Comparison of ENCODE assay signal across 8 cellular contexts in genomic region chr10:104809288-104810090, GRCh38.
DNase-seq lines count a peak whose midpoint lies in the region; ATAC-seq, FAIRE-seq and TF ChIP-seq lines count a peak whose summit lies in the region.

No MANE protein-coding gene starts in this region.

- no peaks in the 10 kb centered on the region for H3K4me1 Mint-ChIP-seq in activated CD4-positive, alpha-beta T cell treated with anti-CD3 and anti-CD28 coated beads, Interleukin-2, amount 10 ng/mL, durations not matched to agents 24 days and 14 days

- H3K9me3 ChIP-seq in HepG2 (ENCODE audit: low read length) (no peaks in the 10 kb centered on the region), right lobe of liver (no peaks in the 10 kb centered on the region), RWPE2 (ENCODE audit: severe bottlenecking) (no peaks in the 10 kb centered on the region)

- FAIRE-seq in HepG2 (lab: Jason Lieb, UNC): no peak

- H3K4me3 ChIP-seq in HepG2 (replicated peaks in 1 of 3; ENCODE audit: insufficient read depth in 1 of 3, low read depth in 2 of 3, low read length in 3 of 3) (no peak overlapping the region), right lobe of liver (no peak overlapping the region), RWPE2 (ENCODE audit: severe bottlenecking) (no peak overlapping the region)

- H3K36me3 ChIP-seq in HepG2 (replicated peaks in 1 of 2; ENCODE audit: control insufficient read depth in 1 of 2, insufficient read depth in 2 of 2, low read length in 2 of 2): no peaks in the 10 kb centered on the region
- no peaks in the 10 kb centered on the region for H3K36me3 ChIP-seq in right lobe of liver
- no peaks in the 10 kb centered on the region for H3K36me3 ChIP-seq in RWPE2 (ENCODE audit: low read depth)

- H3K27me3 ChIP-seq in HepG2 (ENCODE audit: control insufficient read depth in 1 of 2, insufficient read depth in 2 of 2, low read length in 2 of 2) (no peaks in the 10 kb centered on the region; a peak in 1 of 5 replicates), right lobe of liver (no peaks in the 10 kb centered on the region), RWPE2 (ENCODE audit: insufficient read depth, poor library complexity, severe bottlenecking) (no peaks in the 10 kb centered on the region)

- no peaks in the 10 kb centered on the region for H4K20me1 ChIP-seq in HepG2 (ENCODE audit: insufficient read depth, low read length)

- no peak for TF ChIP-seq POLR2A in HepG2 (IDR thresholded peaks at IDR 0.05; ENCODE audit: insufficient read depth in 1 of 2, low read depth in 2 of 2, low read length in 2 of 2)
- TF ChIP-seq POLR2A in right lobe of liver (IDR thresholded peaks at IDR 0.05): no peak

- ATAC-seq in HepG2 (no peak), right lobe of liver (no peak), HG03196 (IDR thresholded peaks at IDR 0.05; ENCODE audit: unreplicated experiment) (peak; percentile 86), RWPE2 (ENCODE audit: low read depth) (peak; percentile 92)

- no peak overlapping the region for H3K4me2 ChIP-seq in HepG2 (ENCODE audit: low read depth, low read length)

- H3K4me1 ChIP-seq in HepG2 (ENCODE audit: insufficient read depth, low read length) (no peaks in the 10 kb centered on the region), right lobe of liver (no peaks in the 10 kb centered on the region), RWPE2 (ENCODE audit: insufficient read depth, poor library complexity, severe bottlenecking) (peaks cover 5% of the 10 kb centered on the region)

- H3K27me3 Mint-ChIP-seq in activated CD4-positive, alpha-beta T cell treated with anti-CD3 and anti-CD28 coated beads, Interleukin-2, amount 10 ng/mL, durations not matched to agents 24 days and 14 days: no peaks in the 10 kb centered on the region

- no peak overlapping the region for H3K4me3 Mint-ChIP-seq in activated CD4-positive, alpha-beta T cell treated with anti-CD3 and anti-CD28 coated beads, Interleukin-2, amount 10 ng/mL, durations not matched to agents 24 days and 14 days

- no peaks in the 10 kb centered on the region for H3K36me3 Mint-ChIP-seq in activated CD4-positive, alpha-beta T cell treated with anti-CD3 and anti-CD28 coated beads, Interleukin-2, amount 10 ng/mL, durations not matched to agents 24 days and 14 days (ENCODE audit: low read depth)

- H3K79me2 ChIP-seq in HepG2 (ENCODE audit: insufficient read depth, low read length): no peaks in the 10 kb centered on the region

- CTCF ChIA-PET in HepG2 (lab: Yijun Ruan, JAX; ENCODE audit: low intra/inter-chr PET ratio, low total read pairs): no interaction called here

- TF ChIP-seq EP300 in HepG2 (IDR thresholded peaks at IDR 0.05; ENCODE audit: low read depth in 2 of 2, low read length in 2 of 2) (no peak), HepG2 (CRISPR knock-in tag; IDR thresholded peaks at IDR 0.05; ENCODE audit: borderline replicate concordance) (no peak)

- peaks cover 4% of the 10 kb centered on the region for H3K9me3 Mint-ChIP-seq in activated CD4-positive, alpha-beta T cell treated with anti-CD3 and anti-CD28 coated beads, Interleukin-2, amount 10 ng/mL, durations not matched to agents 24 days and 14 days

- 7% methylated on average over 6 of the region's 6 CpGs for WGBS in HepG2 (ENCODE audit: low lambda C conversion rate)
- WGBS in right lobe of liver (ENCODE audit: insufficient coverage, low coverage, low lambda C conversion rate, missing lambda C conversion rate): 43% methylated on average over 6 of the region's 6 CpGs

- H3K27ac ChIP-seq in HepG2 (ENCODE audit: extremely low read length, insufficient read depth, low read length) (no peak overlapping the region), right lobe of liver (no peak overlapping the region), RWPE2 (ENCODE audit: poor library complexity, severe bottlenecking) (peak overlapping the region; percentile 93)

- TF ChIP-seq RAD21 in HepG2 (CRISPR knock-in tag; IDR thresholded peaks at IDR 0.05): no peak

- POLR2A ChIA-PET in HepG2 (lab: Yijun Ruan, JAX): no interaction called here

- no peak overlapping the region for H2AFZ ChIP-seq in HepG2 (ENCODE audit: low read length)

- DNase-seq in HepG2 (ENCODE audit: low spot score) (peak; percentile 4), right lobe of liver (no peak), RWPE2 (ENCODE audit: low spot score) (peak; percentile 90), AG20443 (ENCODE audit: low spot score) (no peak), GM03348 (ENCODE audit: low spot score) (no peak), GM19238 (ENCODE audit: insufficient read length, low spot score) (no peak)
- DNase-seq in activated CD4-positive, alpha-beta T cell treated with anti-CD3 and anti-CD28 coated beads, Interleukin-2, amount 10 ng/mL, durations not matched to agents 24 days and 14 days: no peak

- in situ Hi-C loops in HepG2 (cut with HindIII; ENCODE audit: extremely low pct_ligation_motif_present, low pct_unique_long_range_greater_than_20kb): no loop called here

- intact Hi-C loops in HepG2 (cut with micrococcal nuclease; ENCODE audit: unreplicated experiment) (no loop called here), right lobe of liver (cut with DNase I) (no loop called here)
- intact Hi-C loops in activated CD4-positive, alpha-beta T cell treated with anti-CD3 and anti-CD28 coated beads, Interleukin-2, amount 10 ng/mL, durations not matched to agents 24 days and 14 days (cut with micrococcal nuclease): no loop called here

- TF ChIP-seq CTCF in HepG2 (CRISPR knock-in tag; IDR thresholded peaks at IDR 0.05) (no peak), right lobe of liver (IDR thresholded peaks at IDR 0.05) (no peak), RWPE2 (IDR thresholded peaks at IDR 0.05; ENCODE audit: poor library complexity, severe bottlenecking) (no peak)

- no TSS peak for BruUV-seq in HepG2 (replicated peaks; lab: Mats Ljungman, UMichigan)

- no peak overlapping the region for H3K9ac ChIP-seq in HepG2 (ENCODE audit: insufficient read depth, low read depth, low read length)

- H3K27ac Mint-ChIP-seq in activated CD4-positive, alpha-beta T cell treated with anti-CD3 and anti-CD28 coated beads, Interleukin-2, amount 10 ng/mL, durations not matched to agents 24 days and 14 days: no peak overlapping the region

TF ChIP-seq in HepG2, 621 proteins besides CTCF, POLR2A, EP300 and RAD21:
- TF ChIP-seq, protein P1, sequence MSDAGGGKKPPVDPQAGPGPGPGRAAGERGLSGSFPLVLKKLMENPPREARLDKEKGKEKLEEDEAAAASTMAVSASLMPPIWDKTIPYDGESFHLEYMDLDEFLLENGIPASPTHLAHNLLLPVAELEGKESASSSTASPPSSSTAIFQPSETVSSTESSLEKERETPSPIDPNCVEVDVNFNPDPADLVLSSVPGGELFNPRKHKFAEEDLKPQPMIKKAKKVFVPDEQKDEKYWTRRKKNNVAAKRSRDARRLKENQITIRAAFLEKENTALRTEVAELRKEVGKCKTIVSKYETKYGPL (CRISPR knock-in tag; IDR thresholded peaks at IDR 0.05): no peak
- TF ChIP-seq ZNF839 (CRISPR knock-in tag; IDR thresholded peaks at IDR 0.05; ENCODE audit: borderline replicate concordance) (no peak), ZNF672 (CRISPR knock-in tag; IDR thresholded peaks at IDR 0.05) (no peak), KLF15 (CRISPR knock-in tag; IDR thresholded peaks at IDR 0.05; ENCODE audit: borderline replicate concordance) (no peak), GATA4 (IDR thresholded peaks at IDR 0.05; ENCODE audit: borderline replicate concordance, low read depth) (no peak), ZNF225 (CRISPR knock-in tag; IDR thresholded peaks at IDR 0.05) (no peak), ZNF431 (CRISPR knock-in tag; IDR thresholded peaks at IDR 0.05; ENCODE audit: borderline replicate concordance, low read depth) (no peak), THYN1 (CRISPR knock-in tag; IDR thresholded peaks at IDR 0.05; ENCODE audit: borderline replicate concordance, low read depth) (no peak), ZNF30 (CRISPR knock-in tag; IDR thresholded peaks at IDR 0.05) (no peak)
- TF ChIP-seq, protein P2, sequence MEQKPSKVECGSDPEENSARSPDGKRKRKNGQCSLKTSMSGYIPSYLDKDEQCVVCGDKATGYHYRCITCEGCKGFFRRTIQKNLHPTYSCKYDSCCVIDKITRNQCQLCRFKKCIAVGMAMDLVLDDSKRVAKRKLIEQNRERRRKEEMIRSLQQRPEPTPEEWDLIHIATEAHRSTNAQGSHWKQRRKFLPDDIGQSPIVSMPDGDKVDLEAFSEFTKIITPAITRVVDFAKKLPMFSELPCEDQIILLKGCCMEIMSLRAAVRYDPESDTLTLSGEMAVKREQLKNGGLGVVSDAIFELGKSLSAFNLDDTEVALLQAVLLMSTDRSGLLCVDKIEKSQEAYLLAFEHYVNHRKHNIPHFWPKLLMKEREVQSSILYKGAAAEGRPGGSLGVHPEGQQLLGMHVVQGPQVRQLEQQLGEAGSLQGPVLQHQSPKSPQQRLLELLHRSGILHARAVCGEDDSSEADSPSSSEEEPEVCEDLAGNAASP (CRISPR knock-in tag; IDR thresholded peaks at IDR 0.05; ENCODE audit: borderline replicate concordance): no peak
- TF ChIP-seq, protein P3, sequence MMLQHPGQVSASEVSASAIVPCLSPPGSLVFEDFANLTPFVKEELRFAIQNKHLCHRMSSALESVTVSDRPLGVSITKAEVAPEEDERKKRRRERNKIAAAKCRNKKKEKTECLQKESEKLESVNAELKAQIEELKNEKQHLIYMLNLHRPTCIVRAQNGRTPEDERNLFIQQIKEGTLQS (CRISPR knock-in tag; IDR thresholded peaks at IDR 0.05): no peak

Comparison
In these comparisons a context has a peak if more than half of its experiments do, and no peak if none do; other contexts are left out.
1. DNase-seq: peak in HepG2 (single experiment) and RWPE2 (single experiment); none in right lobe of liver (0 of 3), AG20443 (single experiment), activated CD4-positive, alpha-beta T cell treated with anti-CD3 and anti-CD28 coated beads, Interleukin-2, amount 10 ng/mL, durations not matched to agents 24 days and 14 days (single experiment), GM03348 (single experiment) and GM19238 (single experiment).
2. ATAC-seq: peak in HG03196 (single experiment) and RWPE2 (single experiment); none in HepG2 (single experiment) and right lobe of liver (0 of 4).